9 cellular contexts compared by ENCODE assay signal in the genomic region with DNA sequence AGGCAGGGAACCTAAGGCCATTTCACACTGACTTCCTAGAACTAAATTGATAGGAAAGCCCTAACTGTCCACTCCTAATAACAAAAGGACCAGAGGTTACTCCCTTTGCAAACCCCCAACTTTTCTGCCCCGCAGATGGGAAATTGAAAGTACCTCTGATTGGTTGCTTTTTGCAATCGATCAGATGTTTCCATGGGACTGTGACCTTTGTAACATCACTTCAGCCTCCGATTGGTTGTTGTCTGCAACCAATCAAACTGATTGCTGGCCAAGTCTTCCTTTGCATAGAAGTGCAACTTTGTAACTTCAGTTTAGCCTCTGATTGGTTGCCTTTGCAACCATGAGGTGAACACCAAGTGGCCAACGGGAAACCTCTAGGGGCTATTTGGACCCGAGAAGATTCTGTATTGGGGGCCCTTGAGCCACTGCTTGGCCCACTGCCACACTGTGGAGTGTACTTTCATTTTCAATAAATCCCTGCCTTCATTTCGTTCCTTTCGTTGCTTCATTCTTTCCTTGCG. TPM values are rescaled to one million over a fixed set of nuclear protein-coding genes. Genes with fewer than 3 reads are reported as not detected.
DNase-seq lines count a peak whose midpoint lies in the region; ATAC-seq, FAIRE-seq and TF ChIP-seq lines count a peak whose summit lies in the region.
"Had no signal": no experiment of that assay in that cellular context is flagged by ENCODE, and none has a peak within 500 bp of the region (broad histone marks: within the 10 kb centered on the region; RNA-seq: fewer than 3 reads in every experiment).

No MANE protein-coding gene starts in this region.

- H3K27ac ChIP-seq in A549 (peak overlapping the region; percentile 82 to 93), H9 (ENCODE audit: insufficient read length, low read depth, low read length) (no peak overlapping the region)

- H2AK5ac ChIP-seq in H9 (ENCODE audit: insufficient read length, low read length), result no peak overlapping the region

- no peak overlapping the region for H3K4me3 Mint-ChIP-seq in H9

- ATAC-seq in A549 (peak; percentile 86 to 90), left lobe of liver (peak; percentile 91), GM21367 (IDR thresholded peaks at IDR 0.05; ENCODE audit: unreplicated experiment) (no peak), GM19023 (IDR thresholded peaks at IDR 0.05; ENCODE audit: unreplicated experiment) (no peak)

- H3K56ac ChIP-seq in H9 (ENCODE audit: insufficient read length, low read depth, low read length), result no peak overlapping the region

- no peak for FAIRE-seq in A549 (lab: Jason Lieb, UNC)

- H3K9me3 Mint-ChIP-seq in H9, result peaks cover 2% of the 10 kb centered on the region in 2 experiments; a peak in 2 of 5 replicates

- H3K27me3 Mint-ChIP-seq in H9 (ENCODE audit: low read depth), result peaks cover 9% of the 10 kb centered on the region

- H2BK15ac ChIP-seq in H9 (ENCODE audit: low read depth, low read length), result no peak overlapping the region

- peak overlapping the region; percentile 54 for H3K4me3 ChIP-seq in A549

- DNase-seq in A549 (ENCODE audit: low read depth in 1 of 2, low spot score in 1 of 2) (peak; percentile 43 to 87), H9 (peak; percentile 60), SW480 (ENCODE audit: low spot score) (peak; percentile 65), left lobe of liver (ENCODE audit: low spot score) (peak; percentile 86), NCI-H82 treated with DMSO at 0.1 percent for 48 hours (lab: John Stamatoyannopoulos, UW; ENCODE audit: unreplicated experiment) (no peak), GM19240 (ENCODE audit: insufficient read length, low spot score) (no peak)
- DNase-seq: NCI-H187 had no signal

- no peak overlapping the region for H3K4ac ChIP-seq in H9 (ENCODE audit: low read depth, low read length)

- H3K9me3 ChIP-seq in A549 (no peaks in the 10 kb centered on the region), H9 (ENCODE audit: control insufficient read depth, low read depth, low read length) (no peaks in the 10 kb centered on the region)

- H3T11ph ChIP-seq in H9 (ENCODE audit: low read length), result no peak overlapping the region

- TF ChIP-seq RAD21 in A549 (conservative IDR thresholded peaks at IDR 0.05 in 1 of 2, IDR thresholded peaks at IDR 0.05 in 1 of 2), result no peak

- TF ChIP-seq POLR2A in A549 (IDR thresholded peaks at IDR 0.05; ENCODE audit: low read length), result no peak

- H4K91ac ChIP-seq in H9 (ENCODE audit: insufficient read length, low read depth, low read length), result no peak overlapping the region

- no peak for TF ChIP-seq EP300 in A549 (IDR thresholded peaks at IDR 0.05)

- peak overlapping the region; percentile 84 for H3K4me2 ChIP-seq in A549
- no peak overlapping the region for H3K4me2 ChIP-seq in H9 (ENCODE audit: insufficient read depth, insufficient read length, low read length)

- no peaks in the 10 kb centered on the region for H3K36me3 Mint-ChIP-seq in H9 (ENCODE audit: insufficient read depth in 1 of 3, low read depth in 3 of 3)

- H2BK120ac ChIP-seq in H9 (ENCODE audit: low read depth, low read length, poor library complexity, severe bottlenecking), result no peak overlapping the region

- H3K23ac ChIP-seq in H9 (ENCODE audit: insufficient read length, low read depth, low read length), result no peak overlapping the region

- no peaks in the 10 kb centered on the region for H3K27me3 ChIP-seq in H9 (ENCODE audit: insufficient read depth, low read length)

- no peak overlapping the region for H2BK20ac ChIP-seq in H9 (ENCODE audit: low read depth, low read length, poor library complexity, severe bottlenecking)

- peaks cover 2% of the 10 kb centered on the region in 2 experiments; a peak in 2 of 4 replicates for H3K4me1 Mint-ChIP-seq in H9

- H2BK5ac ChIP-seq in H9 (ENCODE audit: insufficient read length, low read length), result no peak overlapping the region

- H4K8ac ChIP-seq in H9 (replicated peaks; ENCODE audit: insufficient read length, low read depth, low read length), result no peak overlapping the region

- POLR2A ChIA-PET in A549 (lab: Yijun Ruan, JAX), result no interaction called here

- peak overlapping the region; percentile 44 for H2AFZ ChIP-seq in H9 (ENCODE audit: low read length)

- under 1% methylated on average over 8 of the region's 8 CpGs for WGBS in A549 (ENCODE audit: missing lambda C conversion rate)
- WGBS in H9 (ENCODE audit: extremely low coverage, insufficient read length, low lambda C conversion rate), result no CpG with 5 or more reads among the region's 8 CpGs

- H3K14ac ChIP-seq in H9 (ENCODE audit: insufficient read depth, low read length), result no peak overlapping the region

- CTCF ChIA-PET in A549 (lab: Yijun Ruan, JAX), result no interaction called here

- no peak overlapping the region for H3K27ac Mint-ChIP-seq in H9

- H4K5ac ChIP-seq in H9 (ENCODE audit: insufficient read length, low read depth, low read length), result no peak overlapping the region

- H3K79me1 ChIP-seq in H9 (ENCODE audit: insufficient read depth, low read depth, low read length, poor library complexity, severe bottlenecking), result no peaks in the 10 kb centered on the region

- H3K79me2 ChIP-seq in H9 (ENCODE audit: insufficient read depth, low read length), result no peaks in the 10 kb centered on the region

- no peak overlapping the region for H3K18ac ChIP-seq in H9 (ENCODE audit: insufficient read length, low read depth, low read length)

- no peaks in the 10 kb centered on the region for H4K20me1 ChIP-seq in H9 (ENCODE audit: control insufficient read depth, insufficient read depth, insufficient read length)

- TF ChIP-seq CTCF in A549 (IDR thresholded peaks at IDR 0.05), result no peak
- TF ChIP-seq CTCF in H9 (conservative IDR thresholded peaks at IDR 0.05), result no peak

- H3K23me2 ChIP-seq in H9 (ENCODE audit: insufficient read length, low read depth, low read length, poor library complexity, severe bottlenecking), result no peaks in the 10 kb centered on the region

- H2BK12ac ChIP-seq in H9 (ENCODE audit: insufficient read length, low read depth, low read length), result no peak overlapping the region

- no peak overlapping the region for H3K9ac ChIP-seq in H9 (ENCODE audit: extremely low read depth, insufficient read length, low read length)

- H3K4me1 ChIP-seq in A549 (peaks cover 9% of the 10 kb centered on the region; the same call in 2 of the 3 replicates), H9 (ENCODE audit: insufficient read depth, low read length) (no peaks in the 10 kb centered on the region)

TF ChIP-seq in A549, 52 proteins besides CTCF, POLR2A, EP300 and RAD21:
- TF ChIP-seq RFX5 (IDR thresholded peaks at IDR 0.05), result peak; percentile 88
- no peak for TF ChIP-seq JUNB (IDR thresholded peaks at IDR 0.05)
- no peak for TF ChIP-seq POLR2AphosphoS2 (conservative IDR thresholded peaks at IDR 0.05; ENCODE audit: low read length)

RNA-seq across cellular contexts. Expression of a gene that starts 11.3 kb away (rescaled TPM):
- polyA plus RNA-seq in A549 (2011; rRNA removed), result 10.5 and 13.2 TPM in 2 replicates
- 1.3 and 1.4 TPM in 2 replicates for polyA plus RNA-seq in A549 (2012; cell fraction: cytosol; rRNA removed)
- 2.6 and 6.8 TPM in 2 replicates for polyA plus RNA-seq in A549 (2012; cell fraction: nucleus; rRNA removed)
- 6.3 to 7.6 TPM (median 7.5 TPM) in 3 replicates for polyA plus RNA-seq in A549 (2017; fragmentation: RNase III; extraction: RNeasy Plus Mini Kit Qiagen cat#74134 plus additional on column Dnase treatment)
- 5.9 and 7.0 TPM in 2 replicates for polyA minus RNA-seq in A549 (2011; rRNA and poly(A)+ RNA removed)
- total RNA-seq in H9 (2021), result 16.8 and 19.7 TPM in 2 replicates
- 1.7 TPM for total RNA-seq in left lobe of liver

RNA-seq across cellular contexts. Expression of a gene that starts 13.7 kb away (rescaled TPM):
- polyA plus RNA-seq in A549 (2011; rRNA removed) (6.7 and 7.3 TPM in 2 replicates), A549 (2017; fragmentation: RNase III; extraction: RNeasy Plus Mini Kit Qiagen cat#74134 plus additional on column Dnase treatment) (9.6 to 10.3 TPM (median 9.9 TPM) in 3 replicates)
- polyA plus RNA-seq in A549 (2012; cell fraction: cytosol; rRNA removed), result 9.0 and 10.2 TPM in 2 replicates
- polyA plus RNA-seq in A549 (2012; cell fraction: nucleus; rRNA removed), result 10.4 and 12.4 TPM in 2 replicates
- polyA minus RNA-seq in A549 (2011; rRNA and poly(A)+ RNA removed), result 13.4 and 14.3 TPM in 2 replicates
- total RNA-seq in H9 (2021) (25.7 and 26.6 TPM in 2 replicates), left lobe of liver (7.4 TPM)

RNA-seq across cellular contexts. Expression of a gene that starts 17.9 kb away (rescaled TPM):
- 9.7 and 13.1 TPM in 2 replicates for polyA plus RNA-seq in A549 (2011; rRNA removed)
- polyA plus RNA-seq in A549 (2012; cell fraction: cytosol; rRNA removed), result 9.4 and 12.8 TPM in 2 replicates
- polyA plus RNA-seq in A549 (2012; cell fraction: nucleus; rRNA removed), result 3.5 and 5.8 TPM in 2 replicates
- 20.6 to 27.0 TPM (median 25.0 TPM) in 3 replicates for polyA plus RNA-seq in A549 (2017; fragmentation: RNase III; extraction: RNeasy Plus Mini Kit Qiagen cat#74134 plus additional on column Dnase treatment)
- polyA minus RNA-seq in A549 (2011; rRNA and poly(A)+ RNA removed), result 10.5 and 12.6 TPM in 2 replicates
- total RNA-seq in H9 (2021), result 8.9 and 11.1 TPM in 2 replicates
- 6.5 TPM for total RNA-seq in left lobe of liver

Comparison
In these comparisons a context has a peak if more than half of its experiments do, and no peak if none do; other contexts are left out.
1. ATAC-seq: peak in A549 (2 of 2) and left lobe of liver (single experiment); none in GM21367 (single experiment) and GM19023 (single experiment).
2. DNase-seq: peak in A549 (2 of 2), H9 (single experiment), SW480 (single experiment) and left lobe of liver (single experiment); none in NCI-H82 treated with DMSO at 0.1 percent for 48 hours (single experiment) and GM19240 (single experiment).